13 cellular contexts compared by ENCODE assay signal in genomic region chr7:17405786-17406185, GRCh38.
DNase-seq lines count a peak whose midpoint lies in the region; TF ChIP-seq lines count a peak whose summit lies in the region.
"Had no signal": no experiment of that assay in that cellular context is flagged by ENCODE, and none has a peak within 500 bp of the region (broad histone marks: within the 10 kb centered on the region; RNA-seq: fewer than 3 reads in every experiment).

No MANE protein-coding gene starts in this region.

- DNase-seq in HFF-Myc (ENCODE audit: extremely low read depth, low read depth): peak; percentile 47
- DNase-seq in adipocyte (ENCODE audit: low read depth): peak; percentile 88
- peak; percentile 57 for DNase-seq in glomerular endothelial cell (ENCODE audit: extremely low read depth, low read depth, low spot score)
- DNase-seq in stimulated activated naive CD4-positive, alpha-beta T cell treated with Interleukin-2 at 50 U/mL for 16 hours (lab: John Stamatoyannopoulos, UW): no peak
- no peak for DNase-seq in NOMO-1 (lab: John Stamatoyannopoulos, UW; ENCODE audit: unreplicated experiment in 2 of 2)
- no peak for DNase-seq in posterior vena cava (ENCODE audit: low spot score)
- no peak for DNase-seq in MM.1S
- DNase-seq: activated CD8-positive, alpha-beta memory T cell treated with anti-CD3 and anti-CD28 coated beads, Interleukin-2, amount 10 ng/mL, durations not matched to agents 7 days and 5 days; BE2C; central memory CD4-positive, alpha-beta T cell; nephron progenitor cell; upper lobe of left lung had no signal

- H3K36me3 ChIP-seq in ACC112 (ENCODE audit: insufficient read depth, low read length) (no peaks in the 10 kb centered on the region), adipocyte (ENCODE audit: control insufficient read depth, insufficient read depth, low read length, severe bottlenecking) (no peaks in the 10 kb centered on the region), MM.1S (replicated peaks; ENCODE audit: insufficient read depth, low read length) (no peaks in the 10 kb centered on the region)
- H3K36me3 ChIP-seq: BE2C, upper lobe of left lung had no signal

- no peaks in the 10 kb centered on the region for H4K20me1 ChIP-seq in MM.1S (ENCODE audit: insufficient read depth, low read length)

- H3K4me1 ChIP-seq in ACC112 (ENCODE audit: control insufficient read depth, insufficient read depth, low read length, unreplicated experiment) (peaks cover 37% of the 10 kb centered on the region), adipocyte (ENCODE audit: control insufficient read depth, insufficient read depth, low read length) (peaks cover 40% of the 10 kb centered on the region), MM.1S (ENCODE audit: low read length) (peaks cover under 1% of the 10 kb centered on the region; the same call in 1 of the 2 replicates)
- H3K4me1 ChIP-seq: BE2C had no signal

- H3K27ac ChIP-seq in ACC112 (ENCODE audit: low read depth, low read length) (peak overlapping the region; percentile 98), MM.1S (ENCODE audit: low read length) (no peak overlapping the region)
- H3K27ac ChIP-seq: upper lobe of left lung had no signal

- intact Hi-C loops in posterior vena cava (cut with DNase I): no loop called here

- H3K9me2 ChIP-seq in MM.1S (replicated peaks; ENCODE audit: insufficient read depth, low read length): no peaks in the 10 kb centered on the region

- no peaks in the 10 kb centered on the region for H3K79me2 ChIP-seq in ACC112 (ENCODE audit: control insufficient read depth, insufficient read depth, low read length, unreplicated experiment)
- H3K79me2 ChIP-seq in MM.1S (ENCODE audit: low read length): no peaks in the 10 kb centered on the region

- H3K9ac ChIP-seq in adipocyte (ENCODE audit: low read length) (no peak overlapping the region), MM.1S (ENCODE audit: low read length) (no peak overlapping the region)

- TF ChIP-seq CTCF in HFF-Myc (IDR thresholded peaks at IDR 0.05; ENCODE audit: low read depth, low read length, missing control alignments) (no peak), MM.1S (IDR thresholded peaks at IDR 0.05; ENCODE audit: low read length) (no peak)

- H2AFZ ChIP-seq in ACC112 (ENCODE audit: low read length, unreplicated experiment): no peak overlapping the region
- H2AFZ ChIP-seq in MM.1S (ENCODE audit: low read length): no peak overlapping the region

- no peaks in the 10 kb centered on the region for H3F3A ChIP-seq in MM.1S (ENCODE audit: insufficient read depth, low read length)

- H3K9me3 ChIP-seq in adipocyte (ENCODE audit: control insufficient read depth, low read length) (no peaks in the 10 kb centered on the region), MM.1S (replicated peaks; ENCODE audit: insufficient read depth, low read length) (no peaks in the 10 kb centered on the region)
- H3K9me3 ChIP-seq: BE2C, upper lobe of left lung had no signal

- H3K27me3 ChIP-seq in ACC112 (ENCODE audit: insufficient read depth, low read length) (no peaks in the 10 kb centered on the region), adipocyte (replicated peaks; ENCODE audit: control insufficient read depth, insufficient read depth, low read length) (no peaks in the 10 kb centered on the region), MM.1S (replicated peaks; ENCODE audit: insufficient read depth, low read length) (no peaks in the 10 kb centered on the region)
- H3K27me3 ChIP-seq: BE2C, upper lobe of left lung had no signal

- H3K4me3 ChIP-seq in ACC112 (ENCODE audit: low read depth, low read length) (peak overlapping the region; percentile 14; the same call in 1 of the 2 replicates), HFF-Myc (replicated peaks; ENCODE audit: low read depth, low read length) (no peak overlapping the region), adipocyte (ENCODE audit: low read length) (no peak overlapping the region), MM.1S (ENCODE audit: low read length) (no peak overlapping the region)
- H3K4me3 ChIP-seq: upper lobe of left lung had no signal

- H3K4me2 ChIP-seq in MM.1S (ENCODE audit: low read depth, low read length): no peak overlapping the region

Comparison
In these comparisons a context has a peak if more than half of its experiments do, and no peak if none do; other contexts are left out.
1. DNase-seq: peak in HFF-Myc (single experiment), adipocyte (single experiment) and glomerular endothelial cell (single experiment); none in stimulated activated naive CD4-positive, alpha-beta T cell treated with Interleukin-2 at 50 U/mL for 16 hours (single experiment), NOMO-1 (0 of 2), posterior vena cava (single experiment) and MM.1S (single experiment).